8 cellular contexts compared by ENCODE assay signal in the genomic region with DNA sequence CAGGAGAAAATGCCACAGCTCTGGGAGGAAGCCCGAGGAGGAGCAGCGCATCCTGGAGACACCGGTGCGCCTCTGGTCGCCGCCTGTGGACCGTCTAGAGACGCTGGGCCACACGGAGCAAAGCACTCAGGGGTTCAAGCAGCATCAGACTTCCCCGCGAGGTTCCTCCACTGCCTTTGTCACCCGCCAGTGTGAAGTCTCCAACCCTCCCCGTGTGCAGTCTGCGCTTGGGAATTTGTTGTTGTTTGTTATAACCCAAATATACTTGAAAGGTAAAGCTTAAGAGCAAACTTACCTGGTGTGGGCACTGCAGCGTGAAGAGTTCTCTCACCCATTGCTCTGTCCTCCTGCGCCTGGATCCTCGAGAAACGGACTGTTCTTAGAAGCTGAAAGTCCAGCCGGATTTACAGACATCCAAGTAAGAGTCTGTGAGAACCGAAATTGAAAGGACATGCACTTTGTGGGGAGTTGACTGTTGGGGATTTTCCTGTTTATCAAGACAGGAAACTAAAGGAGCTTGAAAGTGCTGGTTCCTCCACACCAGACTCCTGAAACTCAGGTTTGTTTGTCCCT.
A peak's percentile ranks its signal among the peaks of the same experiment; 100 is the strongest.
DNase-seq lines count a peak whose midpoint lies in the region; ATAC-seq and TF ChIP-seq lines count a peak whose summit lies in the region.

A gene with protein sequence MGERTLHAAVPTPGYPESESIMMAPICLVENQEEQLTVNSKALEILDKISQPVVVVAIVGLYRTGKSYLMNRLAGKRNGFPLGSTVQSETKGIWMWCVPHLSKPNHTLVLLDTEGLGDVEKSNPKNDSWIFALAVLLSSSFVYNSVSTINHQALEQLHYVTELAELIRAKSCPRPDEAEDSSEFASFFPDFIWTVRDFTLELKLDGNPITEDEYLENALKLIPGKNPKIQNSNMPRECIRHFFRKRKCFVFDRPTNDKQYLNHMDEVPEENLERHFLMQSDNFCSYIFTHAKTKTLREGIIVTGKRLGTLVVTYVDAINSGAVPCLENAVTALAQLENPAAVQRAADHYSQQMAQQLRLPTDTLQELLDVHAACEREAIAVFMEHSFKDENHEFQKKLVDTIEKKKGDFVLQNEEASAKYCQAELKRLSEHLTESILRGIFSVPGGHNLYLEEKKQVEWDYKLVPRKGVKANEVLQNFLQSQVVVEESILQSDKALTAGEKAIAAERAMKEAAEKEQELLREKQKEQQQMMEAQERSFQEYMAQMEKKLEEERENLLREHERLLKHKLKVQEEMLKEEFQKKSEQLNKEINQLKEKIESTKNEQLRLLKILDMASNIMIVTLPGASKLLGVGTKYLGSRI (minus strand): TSS at position 443 of the 573 bp plus-strand sequence. CDS start 108 bp downstream, at position 335.

- peaks cover 3% of the 10 kb centered on the region for H3K9me3 Mint-ChIP-seq in T-helper 1 cell treated with Interleukin-12 subunit alpha and Interleukin-12 subunit beta and Interleukin-4 antibody, amounts not matched to agents 30 μg/mL and 1 μg/mL, for 36 hours

- H3K27ac Mint-ChIP-seq in T-helper 1 cell treated with Interleukin-12 subunit alpha and Interleukin-12 subunit beta and Interleukin-4 antibody, amounts not matched to agents 30 μg/mL and 1 μg/mL, for 36 hours = peak within 1 kb of the TSS; percentile 88

- no peaks in the 10 kb centered on the region for H3K27me3 Mint-ChIP-seq in T-helper 1 cell treated with Interleukin-12 subunit alpha and Interleukin-12 subunit beta and Interleukin-4 antibody, amounts not matched to agents 30 μg/mL and 1 μg/mL, for 36 hours (ENCODE audit: low read depth)

- peak; percentile 47 for TF ChIP-seq POLR2A in GM18505 (IDR thresholded peaks at IDR 0.05; ENCODE audit: borderline replicate concordance, extremely low read depth, insufficient read depth, insufficient read length)

- peaks cover 56% of the 10 kb centered on the region for H3K4me1 Mint-ChIP-seq in T-helper 1 cell treated with Interleukin-12 subunit alpha and Interleukin-12 subunit beta and Interleukin-4 antibody, amounts not matched to agents 30 μg/mL and 1 μg/mL, for 36 hours (ENCODE audit: low read depth)

- DNase-seq in amniotic epithelial cell (ENCODE audit: low read depth) (peak; percentile 27), iris pigment epithelial cell (ENCODE audit: low read depth) (peak; percentile 70), DMS153 treated with DMSO at 0.1 percent for 48 hours (lab: John Stamatoyannopoulos, UW; ENCODE audit: unreplicated experiment) (no peak), NCI-H345 treated with DMSO at 0.1 percent for 48 hours (lab: John Stamatoyannopoulos, UW; ENCODE audit: unreplicated experiment) (no peak)
- peak; percentile 8 to 33 for DNase-seq in stimulated activated CD4-positive, alpha-beta T cell treated with anti-CD3 and anti-CD28 coated beads, Interleukin-15, amount 100 ng/mL, for 48 hours (ENCODE audit: low read depth in 2 of 2)

- peak within 1 kb of the TSS; percentile 90 for H3K4me3 Mint-ChIP-seq in T-helper 1 cell treated with Interleukin-12 subunit alpha and Interleukin-12 subunit beta and Interleukin-4 antibody, amounts not matched to agents 30 μg/mL and 1 μg/mL, for 36 hours

- ATAC-seq in GM18505 (IDR thresholded peaks at IDR 0.05; ENCODE audit: unreplicated experiment) (peak; percentile 46), HG02852 (IDR thresholded peaks at IDR 0.05; ENCODE audit: unreplicated experiment) (peak; percentile 59)

- peaks cover 52% of the 10 kb centered on the region for H3K36me3 Mint-ChIP-seq in T-helper 1 cell treated with Interleukin-12 subunit alpha and Interleukin-12 subunit beta and Interleukin-4 antibody, amounts not matched to agents 30 μg/mL and 1 μg/mL, for 36 hours (ENCODE audit: low read depth)

Comparison
In these comparisons a context has a peak if more than half of its experiments do, and no peak if none do; other contexts are left out.
1. DNase-seq: peak in amniotic epithelial cell (single experiment), iris pigment epithelial cell (single experiment) and stimulated activated CD4-positive, alpha-beta T cell treated with anti-CD3 and anti-CD28 coated beads, Interleukin-15, amount 100 ng/mL, for 48 hours (2 of 2); none in DMS153 treated with DMSO at 0.1 percent for 48 hours (single experiment) and NCI-H345 treated with DMSO at 0.1 percent for 48 hours (single experiment).